ENCODE assay signal across 21 cellular contexts in genomic region chr13:76764916-76765315, GRCh38.
A peak's percentile ranks its signal among the peaks of the same experiment; 100 is the strongest.
DNase-seq lines count a peak whose midpoint lies in the region; ATAC-seq and TF ChIP-seq lines count a peak whose summit lies in the region.
"Had no signal": no experiment of that assay in that cellular context is flagged by ENCODE, and none has a peak within 500 bp of the region (broad histone marks: within the 10 kb centered on the region; RNA-seq: fewer than 3 reads in every experiment).

No MANE protein-coding gene starts in this region.

- WGBS in right cardiac atrium = 98% methylated on average over 1 of the region's 1 CpG

- H3K4me1 Mint-ChIP-seq in HFFc6 (ENCODE audit: low read depth) = no peaks in the 10 kb centered on the region
- H3K4me1 Mint-ChIP-seq: activated naive CD8-positive, alpha-beta T cell treated with anti-CD3 and anti-CD28 coated beads, Interleukin-2, amount 10 ng/mL, durations not matched to agents 7 days and 5 days had no signal

- H3K4me3 ChIP-seq in right cardiac atrium (ENCODE audit: low read length) = no peak overlapping the region
- H3K4me3 ChIP-seq in skin epidermis = no peak overlapping the region
- H3K4me3 ChIP-seq: hepatocyte had no signal

- H3K9me3 ChIP-seq in right cardiac atrium (ENCODE audit: control insufficient read depth, low read length) = no peaks in the 10 kb centered on the region

- no peak overlapping the region for H3K27ac Mint-ChIP-seq in HFFc6
- H3K27ac Mint-ChIP-seq: activated CD4-positive, alpha-beta T cell treated with anti-CD3 and anti-CD28 coated beads for 36 hours; activated naive CD8-positive, alpha-beta T cell treated with anti-CD3 and anti-CD28 coated beads, Interleukin-2, amount 10 ng/mL, durations not matched to agents 7 days and 5 days; naive thymus-derived CD8-positive, alpha-beta T cell; T-helper 2 cell treated with Interferon-gamma antibody and Interleukin-4, amounts not matched to agents 5 μg/mL and 100 μg/mL, for 36 hours had no signal

- no peaks in the 10 kb centered on the region for H3K9me3 Mint-ChIP-seq in HFFc6
- H3K9me3 Mint-ChIP-seq: activated naive CD8-positive, alpha-beta T cell treated with anti-CD3 and anti-CD28 coated beads, Interleukin-2, amount 10 ng/mL, durations not matched to agents 7 days and 5 days; naive thymus-derived CD8-positive, alpha-beta T cell; T-helper 2 cell treated with Interferon-gamma antibody and Interleukin-4, amounts not matched to agents 5 μg/mL and 100 μg/mL, for 36 hours had no signal

- intact Hi-C loops in right cardiac atrium (cut with DNase I) = no loop called here

- H3K27ac ChIP-seq in right cardiac atrium (ENCODE audit: low read length) (peak overlapping the region; percentile 19), skin epidermis (peak overlapping the region in 11 of 21 experiments; percentile 2 to 74 (median 39))
- H3K27ac ChIP-seq: C4-2B, hepatocyte had no signal

- no peak for TF ChIP-seq CTCF in HFFc6 (IDR thresholded peaks at IDR 0.05)

- in situ Hi-C loops in G401 (cut with HindIII; ENCODE audit: low sequenced_read_pairs) = no loop called here

- ATAC-seq in right cardiac atrium (no peak), HG03520 (IDR thresholded peaks at IDR 0.05; ENCODE audit: unreplicated experiment) (no peak)
- ATAC-seq: activated CD4-positive, alpha-beta T cell treated with anti-CD3 and anti-CD28 coated beads for 36 hours; naive thymus-derived CD8-positive, alpha-beta T cell had no signal

- H3K27me3 ChIP-seq in right cardiac atrium (ENCODE audit: control insufficient read depth, insufficient read depth) = no peaks in the 10 kb centered on the region
- H3K27me3 ChIP-seq: hepatocyte had no signal

- peak; percentile 79 for DNase-seq in G401 (ENCODE audit: low spot score)
- DNase-seq in cerebellar cortex (ENCODE audit: low spot score) = peak; percentile 77
- DNase-seq in right cardiac atrium = no peak
- DNase-seq in activated T-cell treated with anti-CD3 and anti-CD28 coated beads, Interleukin-2, amount 50 U/mL, for 48 hours = no peak
- no peak for DNase-seq in HFFc6
- no peak for DNase-seq in SW480 (ENCODE audit: low spot score)
- DNase-seq: activated CD4-positive, alpha-beta T cell treated with anti-CD3 and anti-CD28 coated beads for 36 hours; activated effector memory CD4-positive, alpha-beta T cell treated with anti-CD3 and anti-CD28 coated beads, Interleukin-2, amount 50 U/mL, for 16 hours; activated naive CD8-positive, alpha-beta T cell treated with anti-CD3 and anti-CD28 coated beads, Interleukin-2, amount 10 ng/mL, durations not matched to agents 7 days and 5 days; activated T-cell treated with anti-CD3 and anti-CD28 coated beads for 4 hours; midbrain; naive thymus-derived CD8-positive, alpha-beta T cell; NCI-H526; NK-92 treated with Interleukin-12 subunit alpha and Interleukin-12 subunit beta, amount 100 ng/mL, for 24 hours; occipital lobe; SHP77 had no signal

- no peaks in the 10 kb centered on the region for H3K36me3 Mint-ChIP-seq in HFFc6 (ENCODE audit: low read depth)
- H3K36me3 Mint-ChIP-seq: activated naive CD8-positive, alpha-beta T cell treated with anti-CD3 and anti-CD28 coated beads, Interleukin-2, amount 10 ng/mL, durations not matched to agents 7 days and 5 days; naive thymus-derived CD8-positive, alpha-beta T cell had no signal

- H3K27me3 Mint-ChIP-seq in HFFc6 (ENCODE audit: insufficient read depth) = no peaks in the 10 kb centered on the region
- H3K27me3 Mint-ChIP-seq: activated CD4-positive, alpha-beta T cell treated with anti-CD3 and anti-CD28 coated beads for 36 hours; activated naive CD8-positive, alpha-beta T cell treated with anti-CD3 and anti-CD28 coated beads, Interleukin-2, amount 10 ng/mL, durations not matched to agents 7 days and 5 days; naive thymus-derived CD8-positive, alpha-beta T cell had no signal

- no peak overlapping the region for H3K4me3 Mint-ChIP-seq in HFFc6
- H3K4me3 Mint-ChIP-seq: activated CD4-positive, alpha-beta T cell treated with anti-CD3 and anti-CD28 coated beads for 36 hours; activated naive CD8-positive, alpha-beta T cell treated with anti-CD3 and anti-CD28 coated beads, Interleukin-2, amount 10 ng/mL, durations not matched to agents 7 days and 5 days; naive thymus-derived CD8-positive, alpha-beta T cell; T-helper 2 cell treated with Interferon-gamma antibody and Interleukin-4, amounts not matched to agents 5 μg/mL and 100 μg/mL, for 36 hours had no signal

- H3K4me1 ChIP-seq in right cardiac atrium (ENCODE audit: control insufficient read depth, insufficient read depth, low read length) = no peaks in the 10 kb centered on the region

Comparison
In these comparisons a context has a peak if more than half of its experiments do, and no peak if none do; other contexts are left out.
1. DNase-seq: peak in G401 (single experiment) and cerebellar cortex (single experiment); none in right cardiac atrium (0 of 3), activated T-cell treated with anti-CD3 and anti-CD28 coated beads, Interleukin-2, amount 50 U/mL, for 48 hours (0 of 2), HFFc6 (single experiment) and SW480 (single experiment).